ENCODE assay signal across 18 cellular contexts in the genomic region with DNA sequence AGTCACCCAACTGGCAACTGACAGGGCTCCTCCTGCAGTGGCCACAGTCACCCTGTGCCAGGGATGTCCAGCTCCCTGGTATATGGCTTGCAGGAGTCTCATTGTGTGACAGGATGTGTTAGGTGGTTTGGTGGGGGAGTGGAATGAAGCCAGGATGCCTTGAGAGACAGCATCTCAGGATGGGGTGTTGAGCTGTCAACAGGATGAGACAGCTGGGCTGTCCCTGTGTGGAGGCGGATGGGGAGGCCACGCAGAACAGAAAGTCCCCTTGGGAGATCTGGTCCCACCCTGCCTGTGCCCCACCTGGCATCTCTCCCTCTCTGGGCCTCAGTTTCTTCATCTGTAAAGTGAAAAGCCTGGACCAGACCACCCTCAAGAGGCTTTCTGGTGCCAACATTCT.
"Had no signal": no experiment of that assay in that cellular context is flagged by ENCODE, and none has a peak within 500 bp of the region (broad histone marks: within the 10 kb centered on the region; RNA-seq: fewer than 3 reads in every experiment).

No MANE protein-coding gene starts in this region.

- DNase-seq: cerebellar nuclear complex; colonic mucosa; effector CD4-positive, alpha-beta T cell; endodermal cell; erythroblast; foreskin keratinocyte; natural killer cell; nucleus accumbens; stimulated activated CD4-positive, alpha-beta T cell treated with anti-CD3 and anti-CD28 coated beads, Interleukin-12 subunit alpha, Interleukin-12 subunit beta, amount 100 ng/mL, for 4 hours; stimulated activated CD4-positive, alpha-beta T cell treated with anti-CD3 and anti-CD28 coated beads, Interleukin-2, amount 100 ng/mL, for 48 hours; stimulated activated naive CD4-positive, alpha-beta T cell treated with Interleukin-2 at 50 U/mL for 16 hours; trophoblast cell had no signal

- H3K9me3 Mint-ChIP-seq: endodermal cell, memory B cell, mesothelial cell of epicardium, natural killer cell, neural crest cell had no signal

- H3K4me1 Mint-ChIP-seq: endodermal cell, memory B cell, mesothelial cell of epicardium, natural killer cell had no signal

- FAIRE-seq: endothelial cell of umbilical vein, pancreas had no signal

- ATAC-seq: foreskin keratinocyte, pancreas, right lobe of liver had no signal

- H3K27ac Mint-ChIP-seq: endodermal cell, memory B cell, mesothelial cell of epicardium had no signal

- H3K36me3 Mint-ChIP-seq: memory B cell, mesothelial cell of epicardium, natural killer cell had no signal

- H3K4me3 Mint-ChIP-seq: endodermal cell, memory B cell, mesothelial cell of epicardium, natural killer cell, neural crest cell had no signal
